Comparison of ENCODE assay signal across 8 cellular contexts in genomic region chr1:227317541-227318002, GRCh38. TPM values are rescaled to one million over a fixed set of nuclear protein-coding genes. Genes with fewer than 3 reads are reported as not detected.
DNase-seq lines count a peak whose midpoint lies in the region; ATAC-seq, FAIRE-seq and TF ChIP-seq lines count a peak whose summit lies in the region.

No MANE protein-coding gene starts in this region.

- TF ChIP-seq CTCF in left lung (IDR thresholded peaks at IDR 0.05), result no peak

- H3K4me3 ChIP-seq in SJSA1, result peak overlapping the region; percentile 93
- peak overlapping the region; percentile 59 to 71 for H3K4me3 ChIP-seq in left lung

- H3K27me3 ChIP-seq in SJSA1 (replicated peaks) (no peaks in the 10 kb centered on the region), left lung (peaks cover 0 to 34% of the 10 kb centered on the region in 2 donors)

- intact Hi-C loops in dendritic cell treated with granulocyte-macrophage colony-stimulating factor and Interleukin-4, amounts not matched to agents 40 ng/mL and 50 ng/mL, for 4 days (cut with micrococcal nuclease), result no loop called here
- intact Hi-C loops in left lung (cut with DNase I), result no loop called here

- H3K36me3 ChIP-seq in SJSA1 (peaks cover 6% of the 10 kb centered on the region), left lung (no peaks in the 10 kb centered on the region)

- H3K4me1 ChIP-seq in SJSA1 (replicated peaks) (peaks cover 6% of the 10 kb centered on the region), left lung (peaks cover 0 to 5% of the 10 kb centered on the region in 2 donors)

- no peak for FAIRE-seq in HTR-8/SVneo (lab: Jason Lieb, UNC)

- H3K9me3 ChIP-seq in SJSA1 (replicated peaks) (no peaks in the 10 kb centered on the region), left lung (no peaks in the 10 kb centered on the region)

- peaks cover 7% of the 10 kb centered on the region for H3K36me3 Mint-ChIP-seq in dendritic cell treated with granulocyte-macrophage colony-stimulating factor and Interleukin-4, amounts not matched to agents 40 ng/mL and 50 ng/mL, for 4 days (ENCODE audit: low read depth)
- no peaks in the 10 kb centered on the region for H3K36me3 Mint-ChIP-seq in stimulated activated naive CD8-positive, alpha-beta T cell treated with anti-CD3 and anti-CD28 coated beads, Interleukin-15, Interleukin-2, amounts not matched to agents 100 ng/mL and 50 ng/mL, for 24 hours (ENCODE audit: low read depth)

- H3K9me3 Mint-ChIP-seq in dendritic cell treated with granulocyte-macrophage colony-stimulating factor and Interleukin-4, amounts not matched to agents 40 ng/mL and 50 ng/mL, for 4 days, result no peaks in the 10 kb centered on the region
- no peaks in the 10 kb centered on the region for H3K9me3 Mint-ChIP-seq in stimulated activated naive CD8-positive, alpha-beta T cell treated with anti-CD3 and anti-CD28 coated beads, Interleukin-15, Interleukin-2, amounts not matched to agents 100 ng/mL and 50 ng/mL, for 24 hours

- H3K27me3 Mint-ChIP-seq in dendritic cell treated with granulocyte-macrophage colony-stimulating factor and Interleukin-4, amounts not matched to agents 40 ng/mL and 50 ng/mL, for 4 days, result peaks cover 51% of the 10 kb centered on the region
- H3K27me3 Mint-ChIP-seq in stimulated activated naive CD8-positive, alpha-beta T cell treated with anti-CD3 and anti-CD28 coated beads, Interleukin-15, Interleukin-2, amounts not matched to agents 100 ng/mL and 50 ng/mL, for 24 hours, result peaks cover 70% of the 10 kb centered on the region

- peaks cover 13% of the 10 kb centered on the region for H3K4me1 Mint-ChIP-seq in dendritic cell treated with granulocyte-macrophage colony-stimulating factor and Interleukin-4, amounts not matched to agents 40 ng/mL and 50 ng/mL, for 4 days (ENCODE audit: low read depth)
- H3K4me1 Mint-ChIP-seq in stimulated activated naive CD8-positive, alpha-beta T cell treated with anti-CD3 and anti-CD28 coated beads, Interleukin-15, Interleukin-2, amounts not matched to agents 100 ng/mL and 50 ng/mL, for 24 hours (ENCODE audit: low read depth), result peaks cover 9% of the 10 kb centered on the region

- peak overlapping the region; percentile 88 for H3K27ac ChIP-seq in SJSA1
- H3K27ac ChIP-seq in left lung, result peak overlapping the region; percentile 87 to 97

- peak overlapping the region; percentile 77 for H3K27ac Mint-ChIP-seq in dendritic cell treated with granulocyte-macrophage colony-stimulating factor and Interleukin-4, amounts not matched to agents 40 ng/mL and 50 ng/mL, for 4 days
- H3K27ac Mint-ChIP-seq in stimulated activated naive CD8-positive, alpha-beta T cell treated with anti-CD3 and anti-CD28 coated beads, Interleukin-15, Interleukin-2, amounts not matched to agents 100 ng/mL and 50 ng/mL, for 24 hours, result peak overlapping the region; percentile 65

- DNase-seq in DMS 273 (lab: John Stamatoyannopoulos, UW; ENCODE audit: unreplicated experiment) (peak; percentile 87), HTR-8/SVneo (ENCODE audit: insufficient read length, low spot score) (peak; percentile 47), SJSA1 (ENCODE audit: low read depth in 1 of 2, low spot score in 2 of 2) (peak; percentile 67 to 79), left lung (peak in 1 of 2 donors; percentile 52), NCI-H2029 treated with DMSO at 0.1 percent for 48 hours (lab: John Stamatoyannopoulos, UW) (no peak)
- DNase-seq in stimulated activated CD4-positive, alpha-beta T cell treated with anti-CD3 and anti-CD28 coated beads, Interleukin-4, amount 100 ng/mL, for 24 hours, result no peak

- peak overlapping the region; percentile 90 for H3K4me3 Mint-ChIP-seq in dendritic cell treated with granulocyte-macrophage colony-stimulating factor and Interleukin-4, amounts not matched to agents 40 ng/mL and 50 ng/mL, for 4 days
- peak overlapping the region; percentile 86 for H3K4me3 Mint-ChIP-seq in stimulated activated naive CD8-positive, alpha-beta T cell treated with anti-CD3 and anti-CD28 coated beads, Interleukin-15, Interleukin-2, amounts not matched to agents 100 ng/mL and 50 ng/mL, for 24 hours

- ATAC-seq in left lung, result peak; percentile 16

RNA-seq across cellular contexts. Expression of gene CDC42BPA, which starts 0.7 kb away (rescaled TPM):
- 46.4 and 52.8 TPM in 2 replicates for total RNA-seq in SJSA1 (2014; rRNA removed; shearing (Covaris generic))
- 10 to 100 TPM; 35.8 to 36.1 TPM for total RNA-seq in left lung

Comparison
In these comparisons a context has a peak if more than half of its experiments do, and no peak if none do; other contexts are left out.
1. DNase-seq: peak in DMS 273 (single experiment), HTR-8/SVneo (single experiment) and SJSA1 (2 of 2); none in stimulated activated CD4-positive, alpha-beta T cell treated with anti-CD3 and anti-CD28 coated beads, Interleukin-4, amount 100 ng/mL, for 24 hours (single experiment) and NCI-H2029 treated with DMSO at 0.1 percent for 48 hours (single experiment).